ENCODE assay signal across 8 cellular contexts in genomic region chr19:55459950-55460657, GRCh38. TPM values are rescaled to one million over a fixed set of nuclear protein-coding genes. Genes with fewer than 3 reads are reported as not detected.
DNase-seq lines count a peak whose midpoint lies in the region; ATAC-seq and TF ChIP-seq lines count a peak whose summit lies in the region.

No MANE protein-coding gene starts in this region.

- TF ChIP-seq CTCF in HEK293 (tag by site-specific recombination; IDR thresholded peaks at IDR 0.05) (no peak), fibroblast of lung (conservative IDR thresholded peaks at IDR 0.05 in 1 of 2, IDR thresholded peaks at IDR 0.05 in 1 of 2; ENCODE audit: low read depth in 1 of 2, low read length in 2 of 2) (no peak), gastrocnemius medialis (IDR thresholded peaks at IDR 0.05 in 4 of 5, conservative IDR thresholded peaks at IDR 0.05 in 1 of 5) (no peak), GM20000 (IDR thresholded peaks at IDR 0.05; ENCODE audit: extremely low read depth, missing control alignments) (no peak)

- no peaks in the 10 kb centered on the region for H3K79me2 ChIP-seq in fibroblast of lung (ENCODE audit: control insufficient read depth, insufficient read depth, low read length)

- TF ChIP-seq POLR2A in gastrocnemius medialis (IDR thresholded peaks at IDR 0.05) = no peak

- intact Hi-C loops in gastrocnemius medialis (cut with DNase I; ENCODE audit: low total_unique reads) = loop anchor here (2.0 to 5.0 kb wide), 2 partner anchors 53 to 75 kb away; partner anchors contain the start of genes RPL28, TMEM238 and UBE2S

- DNase-seq in SJCRH30 (no peak), fibroblast of lung (ENCODE audit: low read depth in 2 of 2) (peak; percentile 36 to 38), gastrocnemius medialis (no peak), NCI-H226 (no peak), GM20000 (ENCODE audit: low spot score) (no peak)

- no peak overlapping the region for H3K9ac ChIP-seq in fibroblast of lung (ENCODE audit: insufficient read depth, low read length)

- H3K36me3 ChIP-seq in HEK293 (ENCODE audit: control insufficient read depth in 2 of 2, insufficient read depth in 1 of 2, low read length in 2 of 2) = no peaks in the 10 kb centered on the region
- no peaks in the 10 kb centered on the region for H3K36me3 ChIP-seq in SJCRH30
- peaks cover 2% of the 10 kb centered on the region for H3K36me3 ChIP-seq in fibroblast of lung (ENCODE audit: control insufficient read depth, insufficient read depth, low read length)
- H3K36me3 ChIP-seq in gastrocnemius medialis = no peaks in the 10 kb centered on the region

- H3K9me3 ChIP-seq in HEK293 (ENCODE audit: control insufficient read depth, insufficient read depth, low read depth, low read length) (no peaks in the 10 kb centered on the region), SJCRH30 (replicated peaks) (no peaks in the 10 kb centered on the region), fibroblast of lung (ENCODE audit: control insufficient read depth, insufficient read depth, low read depth, low read length) (no peaks in the 10 kb centered on the region), gastrocnemius medialis (no peaks in the 10 kb centered on the region)

- no peak overlapping the region; the same call in 1 of the 2 replicates for H3K27ac ChIP-seq in HEK293 (ENCODE audit: extremely low read depth, low read depth, low read length)
- no peak overlapping the region; the same call in 1 of the 2 replicates for H3K27ac ChIP-seq in SJCRH30
- no peak overlapping the region for H3K27ac ChIP-seq in fibroblast of lung (ENCODE audit: insufficient read depth, low read length)
- peak overlapping the region; percentile 89 to 97 (median 94) for H3K27ac ChIP-seq in gastrocnemius medialis

- ATAC-seq in gastrocnemius medialis (no peak), GM19035 (IDR thresholded peaks at IDR 0.05; ENCODE audit: unreplicated experiment) (no peak), GM21825 (IDR thresholded peaks at IDR 0.05; ENCODE audit: unreplicated experiment) (no peak)

- H3K4me1 ChIP-seq in HEK293 (ENCODE audit: control insufficient read depth, insufficient read depth, low read length) (peaks cover 12% of the 10 kb centered on the region), SJCRH30 (peaks cover 7% of the 10 kb centered on the region; the same call in 1 of the 2 replicates), fibroblast of lung (ENCODE audit: control insufficient read depth, extremely low read depth, insufficient read depth, low read length) (peaks cover 8% of the 10 kb centered on the region), gastrocnemius medialis (peaks cover 12 to 13% of the 10 kb centered on the region in 2 donors)

- no peak overlapping the region for H3K4me3 ChIP-seq in HEK293 (ENCODE audit: low read depth, low read length)
- peak overlapping the region; percentile 69 for H3K4me3 ChIP-seq in SJCRH30
- H3K4me3 ChIP-seq in fibroblast of lung (replicated peaks in 1 of 4; ENCODE audit: control extremely low read depth in 1 of 4, insufficient read depth in 1 of 4, low read depth in 3 of 4, low read length in 4 of 4) = peak overlapping the region; percentile 10 to 95 (median 85)
- peak overlapping the region; percentile 72 to 94 (median 86) for H3K4me3 ChIP-seq in gastrocnemius medialis

- CTCF ChIA-PET in HEK293 (lab: Yijun Ruan, JAX) = interaction anchor here (0.6 to 2.3 kb wide), 9 partner anchors 8 to 319 kb away, joined by 3 to 24 read pairs (median 4); no protein-coding TSS in a partner anchor

- in situ Hi-C loops in gastrocnemius medialis (cut with MboI; ENCODE audit: low sequenced_read_pairs in 4 of 4) = no loop called here

- no peaks in the 10 kb centered on the region for H4K20me1 ChIP-seq in fibroblast of lung (ENCODE audit: control insufficient read depth, extremely low read depth, insufficient read depth, low read length)

- H3K27me3 ChIP-seq in SJCRH30 (no peaks in the 10 kb centered on the region), fibroblast of lung (ENCODE audit: control insufficient read depth, insufficient read depth, low read length) (no peaks in the 10 kb centered on the region), gastrocnemius medialis (no peaks in the 10 kb centered on the region)

- no peak overlapping the region for H2AFZ ChIP-seq in fibroblast of lung (ENCODE audit: low read length)

- peak overlapping the region; percentile 99 for H3K4me2 ChIP-seq in fibroblast of lung (ENCODE audit: extremely low read depth, insufficient read depth, low read length)

- POLR2A ChIA-PET in HEK293 (lab: Yijun Ruan, JAX) = interaction anchor here (0.6 to 1.1 kb wide), 3 partner anchors 50 to 166 kb away, joined by 3 to 7 read pairs (median 3); partner anchors contain the start of gene UBE2S

TF ChIP-seq in HEK293, 187 proteins besides CTCF, POLR2A, EP300 and RAD21 (continues in another document):
- TF ChIP-seq ZNF654 (tag by site-specific recombination; IDR thresholded peaks at IDR 0.05; ENCODE audit: low read depth) = no peak
- TF ChIP-seq ZNF366 (tag by site-specific recombination; conservative IDR thresholded peaks at IDR 0.05) = no peak
- TF ChIP-seq ZNF501 (tag by site-specific recombination; IDR thresholded peaks at IDR 0.05) = no peak
- no peak for TF ChIP-seq SP7 (tag by site-specific recombination; IDR thresholded peaks at IDR 0.05)
- no peak for TF ChIP-seq PRDM2 (tag by site-specific recombination; IDR thresholded peaks at IDR 0.05; ENCODE audit: borderline replicate concordance)
- no peak for TF ChIP-seq ZBTB1 (tag by site-specific recombination; IDR thresholded peaks at IDR 0.05)
- no peak for TF ChIP-seq RBAK (tag by site-specific recombination; IDR thresholded peaks at IDR 0.05)

RNA-seq across cellular contexts. Expression of gene ISOC2, which starts 1.3 kb away (rescaled TPM):
- 63.2 and 70.8 TPM in 2 replicates for total RNA-seq in SJCRH30 (2014; rRNA removed; shearing (Covaris generic))
- total RNA-seq in fibroblast of lung = 34.2 and 35.5 TPM in 2 replicates
- polyA plus RNA-seq in fibroblast of lung = 24.8 and 27.7 TPM in 2 replicates
- polyA plus RNA-seq in fibroblast of lung (2012) = 47.5 and 61.6 TPM in 2 replicates
- 22.3 and 31.8 TPM in 2 replicates for polyA minus RNA-seq in fibroblast of lung (ENCODE audit: low replicate concordance)
- 100 to 1,000 TPM in 1 of 4 donors, 10 to 100 TPM in 3; 59.7 to 101 (median 88.7) TPM for total RNA-seq in gastrocnemius medialis

RNA-seq across cellular contexts. Expression of gene C19orf85, which starts 4.4 kb away (rescaled TPM):
- total RNA-seq in SJCRH30 (2014; rRNA removed; shearing (Covaris generic)) = not detected in 2 replicates
- total RNA-seq in fibroblast of lung (not detected in 2 replicates), gastrocnemius medialis (not detected)
- not detected in 2 replicates for polyA plus RNA-seq in fibroblast of lung
- polyA plus RNA-seq in fibroblast of lung (2012) = not detected in 2 replicates
- not detected in 2 replicates for polyA minus RNA-seq in fibroblast of lung (ENCODE audit: low replicate concordance)

RNA-seq across cellular contexts. Expression of gene ZNF628, which starts 16.3 kb away (rescaled TPM):
- 2.9 and 3.6 TPM in 2 replicates for total RNA-seq in SJCRH30 (2014; rRNA removed; shearing (Covaris generic))
- total RNA-seq in fibroblast of lung (0.77 and 1.3 TPM in 2 replicates), gastrocnemius medialis (10 to 100 TPM in 3 of 4 donors, 1 to 10 TPM in 1; 7.4 to 22.3 (median 14.1) TPM)
- polyA plus RNA-seq in fibroblast of lung = 0.49 and 0.86 TPM in 2 replicates
- 3.0 and 4.4 TPM in 2 replicates for polyA plus RNA-seq in fibroblast of lung (2012)
- 1.1 and 1.5 TPM in 2 replicates for polyA minus RNA-seq in fibroblast of lung (ENCODE audit: low replicate concordance)

RNA-seq across cellular contexts. Expression of gene SHISA7, which starts 17.0 kb away (rescaled TPM):
- total RNA-seq in SJCRH30 (2014; rRNA removed; shearing (Covaris generic)) = not detected in 2 replicates
- total RNA-seq in fibroblast of lung = not detected in 2 replicates
- not detected in 2 replicates for polyA plus RNA-seq in fibroblast of lung
- polyA plus RNA-seq in fibroblast of lung (2012) = not detected in 2 replicates
- not detected in 2 replicates for polyA minus RNA-seq in fibroblast of lung (ENCODE audit: low replicate concordance)
- not detected for total RNA-seq in gastrocnemius medialis

RNA-seq across cellular contexts. Expression of gene NAT14, which starts 24.9 kb away (rescaled TPM):
- total RNA-seq in SJCRH30 (2014; rRNA removed; shearing (Covaris generic)) = 22.1 and 25.9 TPM in 2 replicates
- total RNA-seq in fibroblast of lung (12.1 and 18.2 TPM in 2 replicates), gastrocnemius medialis (1 to 10 TPM in 2 of 4 donors, under 1 TPM in 2; 0.40 to 2.5 (median 1.1) TPM)
- polyA plus RNA-seq in fibroblast of lung = 18.3 and 19.3 TPM in 2 replicates
- 36.3 and 47.2 TPM in 2 replicates for polyA plus RNA-seq in fibroblast of lung (2012)
- 15.7 and 40.5 TPM in 2 replicates for polyA minus RNA-seq in fibroblast of lung (ENCODE audit: low replicate concordance)

Comparison
In these comparisons a context has a peak if more than half of its experiments do, and no peak if none do; other contexts are left out.
1. H3K27ac ChIP-seq: peak in gastrocnemius medialis (4 of 4); none in HEK293 (single experiment), SJCRH30 (single experiment) and fibroblast of lung (single experiment).
2. DNase-seq: peak in fibroblast of lung (2 of 2); none in SJCRH30 (0 of 2), gastrocnemius medialis (0 of 2), NCI-H226 (single experiment) and GM20000 (single experiment).